26 cellular contexts compared by ENCODE assay signal in the genomic region with DNA sequence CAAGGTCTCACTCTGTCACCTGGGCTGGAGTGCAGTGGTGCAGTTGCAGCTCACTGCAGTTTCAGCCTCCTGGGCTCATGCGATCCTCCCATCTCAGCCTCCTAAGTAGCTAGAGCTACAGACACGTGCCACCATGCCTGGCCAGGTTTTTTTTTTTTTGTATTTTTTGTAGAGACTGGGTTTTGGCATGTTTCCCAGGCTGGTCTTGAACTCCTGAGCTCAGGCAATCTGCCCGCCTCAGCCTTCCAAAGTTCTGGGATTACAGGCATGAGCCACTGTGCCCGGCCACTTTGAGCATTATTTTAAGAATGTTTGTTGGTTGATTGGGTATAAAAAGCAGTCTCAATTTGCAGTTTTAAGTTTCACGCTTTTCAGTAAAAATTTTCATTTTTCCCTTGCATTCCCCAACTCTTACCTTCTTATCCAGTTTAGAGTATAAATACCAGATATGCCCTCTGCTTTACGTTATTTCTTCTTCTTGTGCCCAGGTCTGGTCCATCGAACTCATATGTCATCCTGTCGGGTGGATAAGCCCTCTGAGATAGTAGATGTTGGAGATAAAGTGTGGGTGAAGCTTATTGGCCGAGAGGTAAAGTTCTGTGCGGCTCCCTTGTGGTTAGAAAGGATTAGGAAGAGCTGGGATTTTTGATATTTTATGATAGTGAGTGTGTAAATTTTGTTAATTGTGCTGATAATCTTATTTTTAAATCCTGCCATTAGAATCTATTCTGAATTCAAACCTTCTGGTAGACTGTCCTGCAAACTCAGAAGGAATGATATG. TPM values are rescaled to one million over a fixed set of nuclear protein-coding genes. Genes with fewer than 3 reads are reported as not detected.
"Had no signal": no experiment of that assay in that cellular context is flagged by ENCODE, and none has a peak within 500 bp of the region (broad histone marks: within the 10 kb centered on the region; RNA-seq: fewer than 3 reads in every experiment).

No MANE protein-coding gene starts in this region.

- DNase-seq: effector CD8-positive, alpha-beta T cell; endodermal cell; foreskin keratinocyte; glutamatergic neuron; heart right ventricle; hippocampal formation; left cardiac atrium; left ventricle myocardium inferior; lower lobe of right lung; naive thymus-derived CD8-positive, alpha-beta T cell; nephron progenitor cell; nucleus accumbens; sigmoid colon; stimulated activated CD4-positive, alpha-beta T cell treated with anti-CD3 and anti-CD28 coated beads, Interleukin-2, amount 100 ng/mL, for 24 hours; stimulated activated CD4-positive, alpha-beta T cell treated with anti-CD3 and anti-CD28 coated beads, Interleukin-4, amount 100 ng/mL, for 24 hours; stimulated activated naive CD4-positive, alpha-beta T cell treated with Interleukin-2 at 50 U/mL for 16 hours; stomach; upper lobe of left lung had no signal

- ATAC-seq: esophagus mucosa; foreskin keratinocyte; gastroesophageal sphincter; heart right ventricle; left cardiac atrium; lower lobe of right lung; naive thymus-derived CD8-positive, alpha-beta T cell; stimulated activated effector memory CD8-positive, alpha-beta T cell treated with anti-CD3 and anti-CD28 coated beads, Interleukin-12 subunit alpha, Interleukin-12 subunit beta, amount 100 ng/mL, for 72 hours had no signal

- H3K4me1 ChIP-seq: foreskin keratinocyte, gastroesophageal sphincter, heart right ventricle, left ventricle myocardium inferior, lower lobe of right lung, prostate gland, right atrium auricular region, sigmoid colon, stomach, tibial nerve, upper lobe of left lung had no signal

- H3K9me3 ChIP-seq: gastroesophageal sphincter, heart right ventricle, left ventricle myocardium inferior, lower lobe of right lung, prostate gland, right atrium auricular region, sigmoid colon, stomach, tibial nerve, upper lobe of left lung had no signal

- H3K4me3 ChIP-seq: dorsolateral prefrontal cortex, gastroesophageal sphincter, heart right ventricle, left ventricle myocardium inferior, lower lobe of right lung, prostate gland, right atrium auricular region, sigmoid colon, stomach, tibial nerve, upper lobe of left lung had no signal

- H3K36me3 ChIP-seq: prostate gland had no signal

- H3K27me3 ChIP-seq: dorsolateral prefrontal cortex, foreskin keratinocyte, gastroesophageal sphincter, heart right ventricle, right atrium auricular region, sigmoid colon, stomach, tibial nerve, upper lobe of left lung had no signal

- H3K27ac ChIP-seq: dorsolateral prefrontal cortex, epithelial cell of prostate, foreskin keratinocyte, gastroesophageal sphincter, heart right ventricle, left ventricle myocardium inferior, lower lobe of right lung, prostate gland, right atrium auricular region, sigmoid colon, stomach, tibial nerve, upper lobe of left lung had no signal

RNA-seq across cellular contexts. Expression of gene FABP3, which starts 36.0 kb away (rescaled TPM):
- total RNA-seq: naive thymus-derived CD8-positive, alpha-beta T cell had no signal
